8 cellular contexts compared by ENCODE assay signal in the genomic region with DNA sequence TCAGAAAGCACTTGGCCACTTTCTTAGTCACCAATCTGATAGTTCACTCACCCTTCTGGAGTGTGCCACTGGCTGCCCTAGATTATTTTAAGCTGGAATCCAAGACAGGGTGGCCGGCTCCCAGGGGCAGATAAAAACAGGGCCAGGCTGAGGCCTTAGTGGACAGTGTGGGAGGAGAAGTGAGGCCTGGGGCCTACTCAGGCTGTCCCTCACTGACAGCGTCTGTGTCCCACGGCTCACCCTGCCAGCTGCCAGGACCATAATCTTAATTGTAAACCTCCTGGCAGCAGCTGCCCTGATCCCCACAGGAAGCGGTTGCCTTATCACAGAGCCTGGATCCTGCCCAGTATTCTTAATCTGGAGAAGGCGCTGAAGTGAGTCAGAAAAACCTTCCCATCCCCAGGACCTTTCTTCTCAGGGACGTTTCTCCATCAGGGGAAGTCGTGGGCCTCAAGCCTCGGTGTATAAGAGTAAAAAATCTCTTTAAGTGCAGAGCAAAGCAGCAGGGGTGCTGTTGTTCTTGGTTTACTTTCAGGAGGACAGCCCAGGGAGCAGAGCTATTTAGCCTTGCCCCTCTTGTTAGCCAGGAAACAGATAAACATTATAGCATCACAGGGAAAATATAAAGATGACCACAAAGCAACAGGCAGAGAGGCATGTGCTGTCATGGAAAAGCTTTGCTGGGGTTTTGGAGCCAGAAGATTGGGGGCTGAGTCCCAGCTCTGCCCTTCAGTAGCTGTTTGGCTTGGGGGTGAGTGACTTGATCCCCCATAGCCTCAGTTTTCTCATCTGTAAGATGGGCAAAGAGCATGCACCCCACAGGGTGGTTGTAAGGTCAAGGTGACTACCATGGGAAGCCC. TPM values are rescaled to one million over a fixed set of nuclear protein-coding genes. Genes with fewer than 3 reads are reported as not detected.
A peak's percentile ranks its signal among the peaks of the same experiment; 100 is the strongest.
DNase-seq lines count a peak whose midpoint lies in the region; ATAC-seq, FAIRE-seq and TF ChIP-seq lines count a peak whose summit lies in the region.

No MANE protein-coding gene starts in this region.

- H3K36me3 ChIP-seq in HCT116 (ENCODE audit: control insufficient read depth in 1 of 2, insufficient read depth in 2 of 2, low read length in 2 of 2): no peaks in the 10 kb centered on the region
- H3K36me3 ChIP-seq in left ventricle myocardium inferior: peaks cover 8% of the 10 kb centered on the region
- H3K36me3 ChIP-seq in small intestine (ENCODE audit: control insufficient read depth in 2 of 2, insufficient read depth in 2 of 2, low read length in 2 of 2): no peaks in the 10 kb centered on the region

- no peak for ATAC-seq in HCT116

- H3K9me3 ChIP-seq in HCT116 (ENCODE audit: control insufficient read depth in 1 of 2, insufficient read depth in 1 of 2, low read depth in 1 of 2, low read length in 2 of 2): no peaks in the 10 kb centered on the region
- peaks cover 11% of the 10 kb centered on the region for H3K9me3 ChIP-seq in left ventricle myocardium inferior (replicated peaks)
- H3K9me3 ChIP-seq in small intestine (ENCODE audit: control insufficient read depth, low read depth): no peaks in the 10 kb centered on the region

- TF ChIP-seq POLR2A in HCT116 (IDR thresholded peaks at IDR 0.05; ENCODE audit: borderline replicate concordance, extremely low read depth, insufficient read depth, insufficient read length): no peak

- POLR2A ChIA-PET in HCT116 (lab: Charles Lee): interaction anchor here (0.8 kb wide), 1 partner anchor 11 kb away, joined by 3 read pairs; no protein-coding TSS in a partner anchor

- CTCF ChIA-PET in HCT116 (lab: Charles Lee): interaction anchor here (2.2 kb wide), 1 partner anchor 10 kb away, joined by 13 read pairs; no protein-coding TSS in a partner anchor

- H3K4me1 ChIP-seq in HCT116 (ENCODE audit: control insufficient read depth in 1 of 2, insufficient read depth in 2 of 2, low read length in 2 of 2) (peaks cover 0 to under 1% of the 10 kb centered on the region in 2 experiments; a peak in 2 of 4 replicates), left ventricle myocardium inferior (peaks cover 85% of the 10 kb centered on the region), small intestine (ENCODE audit: control insufficient read depth in 2 of 2, insufficient read depth in 1 of 2, low read depth in 1 of 2, low read length in 1 of 2) (peaks cover 0 to 5% of the 10 kb centered on the region in 2 donors)

- H3K4me2 ChIP-seq in HCT116 (ENCODE audit: low read length): no peak overlapping the region

- H3K9ac ChIP-seq in HCT116 (ENCODE audit: low read length): no peak overlapping the region

- H3K9me2 ChIP-seq in HCT116 (ENCODE audit: insufficient read depth): no peaks in the 10 kb centered on the region

- TF ChIP-seq RAD21 in HCT116 (IDR thresholded peaks at IDR 0.05; ENCODE audit: low read depth): no peak

- DNase-seq in HCT116 (ENCODE audit: low read depth, low spot score) (no peak), left ventricle myocardium inferior (peak; percentile 73), small intestine (peak; percentile 68), NCI-H748 (lab: John Stamatoyannopoulos, UW; ENCODE audit: unreplicated experiment) (no peak), NCI-H2107 treated with DMSO at 0.1 percent for 48 hours (lab: John Stamatoyannopoulos, UW; ENCODE audit: unreplicated experiment) (no peak), medulla oblongata (ENCODE audit: extremely low spot score) (no peak)
- no peak for DNase-seq in activated CD4-positive, alpha-beta T cell treated with anti-CD3 and anti-CD28 coated beads for 1 hour

- H2AFZ ChIP-seq in HCT116 (ENCODE audit: low read depth, low read length, poor library complexity, severe bottlenecking): no peak overlapping the region

- WGBS in small intestine, 3 donors: 6 to 23% (median 21%) methylated on average over 8 of the region's 8 CpGs

- intact Hi-C loops in HCT116 (cut with micrococcal nuclease) (no loop called here), left ventricle myocardium inferior (cut with micrococcal nuclease) (no loop called here)

- no peak for FAIRE-seq in small intestine (lab: Jason Lieb, UNC)

- no TSS peak for BruUV-seq in HCT116 (replicated peaks; lab: Mats Ljungman, UMichigan)

- no peaks in the 10 kb centered on the region for H4K20me1 ChIP-seq in HCT116 (ENCODE audit: insufficient read depth)

- H3K27ac ChIP-seq in HCT116 (ENCODE audit: low read depth, low read length): peak overlapping the region; percentile 33; the same call in 1 of the 2 replicates
- H3K27ac ChIP-seq in VCaP: peak overlapping the region; percentile 67
- H3K27ac ChIP-seq in left ventricle myocardium inferior (replicated peaks): peak overlapping the region; percentile 94
- peak overlapping the region in 1 of 2 donors; percentile 77 for H3K27ac ChIP-seq in small intestine (ENCODE audit: low read depth in 1 of 2, low read length in 1 of 2)

- H3K79me2 ChIP-seq in HCT116 (ENCODE audit: insufficient read depth, low read length): no peaks in the 10 kb centered on the region

- TF ChIP-seq CTCF in HCT116 (IDR thresholded peaks at IDR 0.05 in 2 of 3, conservative IDR thresholded peaks at IDR 0.05 in 1 of 3; ENCODE audit: borderline replicate concordance in 1 of 3, insufficient read depth in 1 of 3, low read depth in 2 of 3, low read length in 2 of 3) (no peak), VCaP (conservative IDR thresholded peaks at IDR 0.05) (no peak), left ventricle myocardium inferior (IDR thresholded peaks at IDR 0.05; ENCODE audit: borderline replicate concordance) (no peak)

- H3K4me3 ChIP-seq in HCT116 (replicated peaks in 1 of 2; ENCODE audit: low read depth in 1 of 2, low read length in 2 of 2) (no peak overlapping the region), left ventricle myocardium inferior (no peak overlapping the region), small intestine (ENCODE audit: low read depth in 1 of 2, low read length in 2 of 2) (no peak overlapping the region)

- H3K27me3 ChIP-seq in HCT116 (ENCODE audit: insufficient read depth, low read length) (no peaks in the 10 kb centered on the region), left ventricle myocardium inferior (ENCODE audit: low read depth) (no peaks in the 10 kb centered on the region), small intestine (ENCODE audit: control insufficient read depth in 2 of 2, insufficient read depth in 2 of 2, low read length in 2 of 2) (no peaks in the 10 kb centered on the region)

- RAD21 ChIA-PET in HCT116 (lab: Charles Lee; ENCODE audit: low non-redundant PET in 1 of 2, low total read pairs in 2 of 2, uncharacterized antibody in 2 of 2, unreplicated experiment in 2 of 2): no interaction called here

TF ChIP-seq in HCT116, 20 proteins besides CTCF, POLR2A, EP300 and RAD21:
- TF ChIP-seq SRF (IDR thresholded peaks at IDR 0.05; ENCODE audit: low read depth) (no peak), EZH2 (IDR thresholded peaks at IDR 0.05) (no peak), CBX3 (IDR thresholded peaks at IDR 0.05; ENCODE audit: low read depth) (no peak), POLR2AphosphoS5 (IDR thresholded peaks at IDR 0.05; ENCODE audit: low read depth, low read length) (no peak)

RNA-seq across cellular contexts. Expression of a gene that starts 39.6 kb away (rescaled TPM):
- total RNA-seq in HCT116 (2021; ENCODE audit: unreplicated experiment): 18.3 TPM
- 11.6 and 16.8 TPM in 2 replicates for polyA plus RNA-seq in HCT116 (2012)
- total RNA-seq in left ventricle myocardium inferior: 129 TPM
- polyA plus RNA-seq in small intestine: 1 to 10 TPM in 2 of 3 donors, not detected in 1; 1.1 to 8.8 TPM

Comparison
In these comparisons a context has a peak if more than half of its experiments do, and no peak if none do; other contexts are left out.
1. DNase-seq: peak in left ventricle myocardium inferior (single experiment) and small intestine (single experiment); none in HCT116 (single experiment), NCI-H748 (single experiment), activated CD4-positive, alpha-beta T cell treated with anti-CD3 and anti-CD28 coated beads for 1 hour (single experiment), NCI-H2107 treated with DMSO at 0.1 percent for 48 hours (single experiment) and medulla oblongata (single experiment).